8 cellular contexts compared by ENCODE assay signal in the genomic region with DNA sequence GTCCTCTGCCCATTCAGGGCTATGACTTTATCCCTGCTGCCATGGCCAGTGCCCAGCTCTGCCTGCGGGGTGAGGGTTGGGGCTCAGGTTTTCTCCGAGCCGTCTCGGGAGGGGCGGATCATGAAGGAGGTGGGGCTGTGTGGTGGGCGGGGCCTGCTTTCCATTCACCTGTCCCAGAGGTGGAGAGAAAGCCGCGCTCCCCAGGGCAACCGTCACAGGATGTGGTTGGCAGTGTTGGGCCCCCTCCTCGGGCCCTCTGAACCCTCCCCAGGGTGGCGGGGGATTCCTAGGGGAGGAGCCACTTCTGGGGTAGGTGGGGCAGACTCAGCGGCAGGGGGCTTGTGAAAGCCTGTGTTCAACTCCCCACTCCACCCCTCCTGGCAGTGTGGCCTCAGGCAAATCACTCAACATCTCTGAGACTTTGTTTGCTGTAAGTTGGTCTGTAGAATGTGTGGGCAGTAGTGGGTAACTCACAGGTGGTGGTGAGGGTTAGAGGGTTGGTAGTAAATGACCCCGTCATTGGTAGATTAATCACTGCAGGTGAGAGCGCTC. TPM values are rescaled to one million over a fixed set of nuclear protein-coding genes. Genes with fewer than 3 reads are reported as not detected.
DNase-seq lines count a peak whose midpoint lies in the region; ATAC-seq and TF ChIP-seq lines count a peak whose summit lies in the region.
"Had no signal": no experiment of that assay in that cellular context is flagged by ENCODE, and none has a peak within 500 bp of the region (broad histone marks: within the 10 kb centered on the region; RNA-seq: fewer than 3 reads in every experiment).

No MANE protein-coding gene starts in this region.

- H3K4me3 ChIP-seq in OCI-LY3 (ENCODE audit: low read length), result no peak overlapping the region

- no peak overlapping the region for H3K27ac ChIP-seq in OCI-LY3 (ENCODE audit: low read length)

- TF ChIP-seq CTCF in OCI-LY3 (IDR thresholded peaks at IDR 0.05; ENCODE audit: low read depth, low read length), result no peak

- H3K4me3 Mint-ChIP-seq in activated T-cell treated with anti-CD3 and anti-CD28 coated beads, Interleukin-2, amount 50 U/mL, for 72 hours, result peak overlapping the region; percentile 76 to 85
- H3K4me3 Mint-ChIP-seq in memory B cell, result peak overlapping the region; percentile 54
- H3K4me3 Mint-ChIP-seq in stimulated activated memory B cell treated with anti-CD40 and anti-IgM and Interleukin-4, amounts not matched to agents 10 μg/mL and 1 μg/mL and 100 μg/mL, for 72 hours, result peak overlapping the region; percentile 60

- H3K79me2 ChIP-seq in OCI-LY3 (ENCODE audit: low read length), result no peaks in the 10 kb centered on the region

- peak; percentile 50 to 61 for ATAC-seq in activated T-cell treated with anti-CD3 and anti-CD28 coated beads, Interleukin-2, amount 50 U/mL, for 72 hours (replicated peaks in 1 of 2)
- ATAC-seq in memory B cell (ENCODE audit: low read depth) (peak; percentile 88), HG03139 (IDR thresholded peaks at IDR 0.05; ENCODE audit: unreplicated experiment) (no peak), GM19324 (IDR thresholded peaks at IDR 0.05; ENCODE audit: low FRiP score, unreplicated experiment) (no peak)
- ATAC-seq in stimulated activated memory B cell treated with anti-CD40 and anti-IgM and Interleukin-4, amounts not matched to agents 10 μg/mL and 1 μg/mL and 100 μg/mL, for 72 hours, result peak; percentile 80

- peak; percentile 85 to 89 for DNase-seq in activated T-cell treated with anti-CD3 and anti-CD28 coated beads, Interleukin-2, amount 50 U/mL, for 72 hours
- DNase-seq in memory B cell (ENCODE audit: low spot score in 2 of 2) (peak; percentile 70 to 74), KBM-7 (no peak)

- no peaks in the 10 kb centered on the region for H3K9me3 ChIP-seq in OCI-LY3 (ENCODE audit: insufficient read depth, low read length)

- H4K20me1 ChIP-seq in OCI-LY3 (ENCODE audit: insufficient read depth, low read length), result no peaks in the 10 kb centered on the region

- peak overlapping the region; percentile 46 for H3K4me2 ChIP-seq in OCI-LY3 (ENCODE audit: low read length)

- peaks cover 19% of the 10 kb centered on the region for H3K4me1 ChIP-seq in OCI-LY3 (ENCODE audit: low read length)

- no peak overlapping the region for H2AFZ ChIP-seq in OCI-LY3 (ENCODE audit: low read depth, low read length)

- peaks cover 13 to 24% of the 10 kb centered on the region in 2 donors for H3K36me3 Mint-ChIP-seq in activated T-cell treated with anti-CD3 and anti-CD28 coated beads, Interleukin-2, amount 50 U/mL, for 72 hours (ENCODE audit: insufficient read depth in 2 of 2)
- no peaks in the 10 kb centered on the region for H3K36me3 Mint-ChIP-seq in memory B cell
- H3K36me3 Mint-ChIP-seq in stimulated activated memory B cell treated with anti-CD40 and anti-IgM and Interleukin-4, amounts not matched to agents 10 μg/mL and 1 μg/mL and 100 μg/mL, for 72 hours, result no peaks in the 10 kb centered on the region

- H3K27me3 ChIP-seq in OCI-LY3 (ENCODE audit: low read depth, low read length), result peaks cover 41% of the 10 kb centered on the region

- in situ Hi-C loops in KBM-7 (cut with MboI; ENCODE audit: low pct_unique_long_range_greater_than_20kb, low sequenced_read_pairs), result no loop called here

- H3K27ac Mint-ChIP-seq in activated T-cell treated with anti-CD3 and anti-CD28 coated beads, Interleukin-2, amount 50 U/mL, for 72 hours, result peak overlapping the region; percentile 87
- peak overlapping the region; percentile 85 for H3K27ac Mint-ChIP-seq in memory B cell
- peak overlapping the region; percentile 72 for H3K27ac Mint-ChIP-seq in stimulated activated memory B cell treated with anti-CD40 and anti-IgM and Interleukin-4, amounts not matched to agents 10 μg/mL and 1 μg/mL and 100 μg/mL, for 72 hours

- no peaks in the 10 kb centered on the region for H3K9me3 Mint-ChIP-seq in activated T-cell treated with anti-CD3 and anti-CD28 coated beads, Interleukin-2, amount 50 U/mL, for 72 hours
- no peaks in the 10 kb centered on the region for H3K9me3 Mint-ChIP-seq in memory B cell
- H3K9me3 Mint-ChIP-seq in stimulated activated memory B cell treated with anti-CD40 and anti-IgM and Interleukin-4, amounts not matched to agents 10 μg/mL and 1 μg/mL and 100 μg/mL, for 72 hours, result no peaks in the 10 kb centered on the region

- H3K4me1 Mint-ChIP-seq in activated T-cell treated with anti-CD3 and anti-CD28 coated beads, Interleukin-2, amount 50 U/mL, for 72 hours (ENCODE audit: low read depth), result peaks cover 98% of the 10 kb centered on the region
- H3K4me1 Mint-ChIP-seq in memory B cell, result peaks cover 38% of the 10 kb centered on the region
- peaks cover 63% of the 10 kb centered on the region for H3K4me1 Mint-ChIP-seq in stimulated activated memory B cell treated with anti-CD40 and anti-IgM and Interleukin-4, amounts not matched to agents 10 μg/mL and 1 μg/mL and 100 μg/mL, for 72 hours

- H3K27me3 Mint-ChIP-seq in activated T-cell treated with anti-CD3 and anti-CD28 coated beads, Interleukin-2, amount 50 U/mL, for 72 hours (ENCODE audit: low read depth), result no peaks in the 10 kb centered on the region
- no peaks in the 10 kb centered on the region for H3K27me3 Mint-ChIP-seq in memory B cell
- H3K27me3 Mint-ChIP-seq in stimulated activated memory B cell treated with anti-CD40 and anti-IgM and Interleukin-4, amounts not matched to agents 10 μg/mL and 1 μg/mL and 100 μg/mL, for 72 hours, result no peaks in the 10 kb centered on the region

- no peak overlapping the region for H3K9ac ChIP-seq in OCI-LY3 (ENCODE audit: low read length)

- H3K36me3 ChIP-seq in OCI-LY3 (replicated peaks; ENCODE audit: low read depth, low read length), result no peaks in the 10 kb centered on the region

RNA-seq across cellular contexts. Expression of gene CD6, which starts 50.3 kb away (rescaled TPM):
- 100 to 1,000 TPM; 298 to 313 TPM for total RNA-seq in activated T-cell treated with anti-CD3 and anti-CD28 coated beads, Interleukin-2, amount 50 U/mL, for 72 hours
- total RNA-seq: fibroblast of villous mesenchyme had no signal

Comparison
In these comparisons a context has a peak if more than half of its experiments do, and no peak if none do; other contexts are left out.
1. ATAC-seq: peak in activated T-cell treated with anti-CD3 and anti-CD28 coated beads, Interleukin-2, amount 50 U/mL, for 72 hours (2 of 2), memory B cell (single experiment) and stimulated activated memory B cell treated with anti-CD40 and anti-IgM and Interleukin-4, amounts not matched to agents 10 μg/mL and 1 μg/mL and 100 μg/mL, for 72 hours (single experiment); none in HG03139 (single experiment) and GM19324 (single experiment).
2. Peak in every context shown above with its lines, with median percentiles within 50 percentile points of each other: H3K27ac Mint-ChIP-seq and H3K4me3 Mint-ChIP-seq.